Comparison of ENCODE assay signal across 13 cellular contexts in genomic region chr11:18776324-18776723, GRCh38. TPM values are rescaled to one million over a fixed set of nuclear protein-coding genes. Genes with fewer than 3 reads are reported as not detected.
"Had no signal": no experiment of that assay in that cellular context is flagged by ENCODE, and none has a peak within 500 bp of the region (broad histone marks: within the 10 kb centered on the region; RNA-seq: fewer than 3 reads in every experiment).

No MANE protein-coding gene starts in this region.

- ATAC-seq: gastrocnemius medialis had no signal

- H3K4me1 ChIP-seq: colonic mucosa, gastrocnemius medialis, left ventricle myocardium inferior, prostate gland, sigmoid colon had no signal

- H3K9me3 ChIP-seq: colonic mucosa, gastrocnemius medialis, left ventricle myocardium inferior, prostate gland, sigmoid colon had no signal

- H3K4me3 ChIP-seq: colonic mucosa, gastrocnemius medialis, heart right ventricle, left ventricle myocardium inferior, prostate gland, sigmoid colon had no signal

- H3K27ac ChIP-seq: colonic mucosa, gastrocnemius medialis, heart right ventricle, left ventricle myocardium inferior, prostate gland, sigmoid colon had no signal

- H3K27me3 ChIP-seq: colonic mucosa, gastrocnemius medialis had no signal

- H3K9me3 Mint-ChIP-seq: activated CD4-positive, alpha-beta T cell treated with anti-CD3 and anti-CD28 coated beads, Interleukin-2, amount 10 ng/mL, durations not matched to agents 24 days and 14 days; memory B cell; natural killer cell; WTC11 had no signal

- H3K36me3 ChIP-seq: colonic mucosa, gastrocnemius medialis, heart right ventricle, left ventricle myocardium inferior, prostate gland, sigmoid colon had no signal

- H3K36me3 Mint-ChIP-seq: memory B cell, natural killer cell, WTC11 had no signal

- H3K4me1 Mint-ChIP-seq: memory B cell had no signal

- H3K4me3 Mint-ChIP-seq: activated CD4-positive, alpha-beta T cell treated with anti-CD3 and anti-CD28 coated beads, Interleukin-2, amount 10 ng/mL, durations not matched to agents 24 days and 14 days; activated naive CD4-positive, alpha-beta T cell treated with anti-CD3 and anti-CD28 coated beads for 36 hours; activated T-helper 17 cell treated with anti-CD3 and anti-CD28 coated beads, Interleukin-2, amount 50 U/mL, for 72 hours; memory B cell; natural killer cell; WTC11 had no signal

- H3K27ac Mint-ChIP-seq: activated CD4-positive, alpha-beta T cell treated with anti-CD3 and anti-CD28 coated beads, Interleukin-2, amount 10 ng/mL, durations not matched to agents 24 days and 14 days; activated naive CD4-positive, alpha-beta T cell treated with anti-CD3 and anti-CD28 coated beads for 36 hours; activated T-helper 17 cell treated with anti-CD3 and anti-CD28 coated beads, Interleukin-2, amount 50 U/mL, for 72 hours; memory B cell; natural killer cell; WTC11 had no signal

- DNase-seq: gastrocnemius medialis, sigmoid colon had no signal

RNA-seq across cellular contexts. Expression of gene PTPN5, which starts 15.3 kb away (rescaled TPM):
- total RNA-seq: activated CD4-positive, alpha-beta T cell treated with anti-CD3 and anti-CD28 coated beads, Interleukin-2, amount 10 ng/mL, durations not matched to agents 24 days and 14 days; activated CD8-positive, alpha-beta memory T cell treated with anti-CD3 and anti-CD28 coated beads for 36 hours; activated naive CD4-positive, alpha-beta T cell treated with anti-CD3 and anti-CD28 coated beads for 36 hours; activated T-helper 17 cell treated with anti-CD3 and anti-CD28 coated beads, Interleukin-2, amount 50 U/mL, for 72 hours; natural killer cell had no signal

RNA-seq across cellular contexts. Expression of gene IGSF22, which starts 50.3 kb away (rescaled TPM):
- total RNA-seq: activated CD4-positive, alpha-beta T cell treated with anti-CD3 and anti-CD28 coated beads, Interleukin-2, amount 10 ng/mL, durations not matched to agents 24 days and 14 days; gastrocnemius medialis; sigmoid colon had no signal
